2 cellular contexts compared by ENCODE assay signal in the genomic region with DNA sequence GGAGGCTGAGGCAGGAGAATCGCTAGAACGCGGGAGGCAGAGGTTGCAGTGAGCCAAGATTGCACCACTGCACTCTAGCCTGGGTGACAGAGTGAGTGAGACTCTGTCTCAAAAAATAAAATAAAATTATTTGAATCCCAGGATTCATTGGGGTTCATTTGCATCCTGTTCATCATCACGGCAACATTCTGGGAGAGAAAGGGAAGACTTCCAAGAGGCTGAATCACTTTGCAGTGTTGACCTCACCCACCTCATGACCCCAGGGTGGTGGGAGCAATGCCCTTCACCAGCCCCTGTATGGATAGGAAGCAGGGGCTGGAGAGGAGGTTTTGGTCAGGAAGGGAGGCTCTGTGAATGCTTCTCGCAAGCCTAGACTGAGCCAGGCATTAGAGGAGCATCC.
TF ChIP-seq lines count a peak whose summit lies in the region.

No MANE protein-coding gene starts in this region.

TF ChIP-seq in IMR-90, 13 proteins besides CTCF, POLR2A, EP300 and RAD21:
- TF ChIP-seq, protein P1, sequence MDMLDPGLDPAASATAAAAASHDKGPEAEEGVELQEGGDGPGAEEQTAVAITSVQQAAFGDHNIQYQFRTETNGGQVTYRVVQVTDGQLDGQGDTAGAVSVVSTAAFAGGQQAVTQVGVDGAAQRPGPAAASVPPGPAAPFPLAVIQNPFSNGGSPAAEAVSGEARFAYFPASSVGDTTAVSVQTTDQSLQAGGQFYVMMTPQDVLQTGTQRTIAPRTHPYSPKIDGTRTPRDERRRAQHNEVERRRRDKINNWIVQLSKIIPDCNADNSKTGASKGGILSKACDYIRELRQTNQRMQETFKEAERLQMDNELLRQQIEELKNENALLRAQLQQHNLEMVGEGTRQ (IDR thresholded peaks at IDR 0.05; ENCODE audit: low read depth, low read length), result no peak
- no peak for TF ChIP-seq RFX5 (IDR thresholded peaks at IDR 0.05; ENCODE audit: low read depth, low read length)
- TF ChIP-seq NFE2L2 (IDR thresholded peaks at IDR 0.05; ENCODE audit: low read depth, low read length), result no peak
- TF ChIP-seq CHD1 (IDR thresholded peaks at IDR 0.05; ENCODE audit: low read depth, low read length), result no peak
- no peak for TF ChIP-seq MAZ (IDR thresholded peaks at IDR 0.05; ENCODE audit: borderline replicate concordance, low read depth, low read length)
- no peak for TF ChIP-seq FOS (IDR thresholded peaks at IDR 0.05; ENCODE audit: low read depth, low read length)
- TF ChIP-seq RCOR1 (IDR thresholded peaks at IDR 0.05; ENCODE audit: insufficient replicate concordance, low read length), result no peak
- TF ChIP-seq MAFK (IDR thresholded peaks at IDR 0.05; ENCODE audit: low read depth, low read length), result no peak
- TF ChIP-seq SMC3 (IDR thresholded peaks at IDR 0.05; ENCODE audit: low read depth, low read length), result no peak
- TF ChIP-seq BHLHE40 (IDR thresholded peaks at IDR 0.05; ENCODE audit: low read depth, low read length), result no peak
- TF ChIP-seq, protein P2, sequence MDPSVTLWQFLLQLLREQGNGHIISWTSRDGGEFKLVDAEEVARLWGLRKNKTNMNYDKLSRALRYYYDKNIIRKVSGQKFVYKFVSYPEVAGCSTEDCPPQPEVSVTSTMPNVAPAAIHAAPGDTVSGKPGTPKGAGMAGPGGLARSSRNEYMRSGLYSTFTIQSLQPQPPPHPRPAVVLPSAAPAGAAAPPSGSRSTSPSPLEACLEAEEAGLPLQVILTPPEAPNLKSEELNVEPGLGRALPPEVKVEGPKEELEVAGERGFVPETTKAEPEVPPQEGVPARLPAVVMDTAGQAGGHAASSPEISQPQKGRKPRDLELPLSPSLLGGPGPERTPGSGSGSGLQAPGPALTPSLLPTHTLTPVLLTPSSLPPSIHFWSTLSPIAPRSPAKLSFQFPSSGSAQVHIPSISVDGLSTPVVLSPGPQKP (IDR thresholded peaks at IDR 0.05; ENCODE audit: borderline replicate concordance, low read depth, low read length), result no peak
- TF ChIP-seq MXI1 (IDR thresholded peaks at IDR 0.05; ENCODE audit: borderline replicate concordance, low read depth, low read length), result no peak

TF ChIP-seq in H1, 55 proteins besides CTCF, POLR2A, EP300 and RAD21:
- TF ChIP-seq CHD7 (IDR thresholded peaks at IDR 0.05; ENCODE audit: insufficient replicate concordance, low read length), result no peak
- no peak for TF ChIP-seq SP4 (IDR thresholded peaks at IDR 0.05; ENCODE audit: low read length)
- TF ChIP-seq ASH2L (IDR thresholded peaks at IDR 0.05; ENCODE audit: low read length), result no peak
- no peak for TF ChIP-seq EZH2 (IDR thresholded peaks at IDR 0.05; ENCODE audit: low read depth, low read length, severe bottlenecking)
- no peak for TF ChIP-seq SUZ12 (IDR thresholded peaks at IDR 0.05; ENCODE audit: low read length)
- TF ChIP-seq CHD1 (IDR thresholded peaks at IDR 0.05; ENCODE audit: low read depth, low read length), result no peak
- TF ChIP-seq E2F6 (IDR thresholded peaks at IDR 0.05), result no peak
- TF ChIP-seq TAF1 (IDR thresholded peaks at IDR 0.05; ENCODE audit: low read depth, low read length), result no peak
- TF ChIP-seq RXRA (IDR thresholded peaks at IDR 0.05; ENCODE audit: insufficient read depth, low read depth, low read length), result no peak
- no peak for TF ChIP-seq BACH1 (IDR thresholded peaks at IDR 0.05; ENCODE audit: low read length)
- no peak for TF ChIP-seq BRCA1 (IDR thresholded peaks at IDR 0.05; ENCODE audit: low read depth, low read length)
- no peak for TF ChIP-seq CEBPB (IDR thresholded peaks at IDR 0.05; ENCODE audit: low read depth, low read length)
- no peak for TF ChIP-seq MAX (IDR thresholded peaks at IDR 0.05)
- TF ChIP-seq ATF3 (IDR thresholded peaks at IDR 0.05; ENCODE audit: insufficient read depth, low read depth, low read length), result no peak
- TF ChIP-seq SIRT6 (IDR thresholded peaks at IDR 0.05; ENCODE audit: low read length), result no peak
TF ChIP-seq in H1: peak in this region for 0.
